In genomic region chr13:40653558-40654318, GRCh38 we compare ENCODE assay signal across 9 cellular contexts.
DNase-seq lines count a peak whose midpoint lies in the region; ATAC-seq and TF ChIP-seq lines count a peak whose summit lies in the region.
"Had no signal": no experiment of that assay in that cellular context is flagged by ENCODE, and none has a peak within 500 bp of the region (broad histone marks: within the 10 kb centered on the region; RNA-seq: fewer than 3 reads in every experiment).

No MANE protein-coding gene starts in this region.

- H3K4me3 ChIP-seq in GM12865 (ENCODE audit: low read depth, low read length) (peak overlapping the region; percentile 33), neutrophil (ENCODE audit: low read depth in 1 of 2, low read length in 1 of 2) (no peak overlapping the region)

- H3K27ac ChIP-seq in neutrophil = peak overlapping the region; percentile 41

- TF ChIP-seq CTCF in GM12865 (IDR thresholded peaks at IDR 0.05; ENCODE audit: insufficient read depth, low read depth, low read length, missing control alignments) (no peak), neutrophil (IDR thresholded peaks at IDR 0.05) (no peak)

- peak overlapping the region; percentile 96 for H3K27ac Mint-ChIP-seq in activated naive CD8-positive, alpha-beta T cell treated with anti-CD3 and anti-CD28 coated beads, Interleukin-2, amount 50 U/mL, for 24 hours

- H3K4me3 Mint-ChIP-seq in activated naive CD8-positive, alpha-beta T cell treated with anti-CD3 and anti-CD28 coated beads, Interleukin-2, amount 50 U/mL, for 24 hours = peak overlapping the region; percentile 70

- peaks cover 26% of the 10 kb centered on the region for H3K36me3 Mint-ChIP-seq in activated naive CD8-positive, alpha-beta T cell treated with anti-CD3 and anti-CD28 coated beads, Interleukin-2, amount 50 U/mL, for 24 hours (ENCODE audit: low read depth)

- no peaks in the 10 kb centered on the region for H3K36me3 ChIP-seq in neutrophil

- no peaks in the 10 kb centered on the region for H3K27me3 Mint-ChIP-seq in activated naive CD8-positive, alpha-beta T cell treated with anti-CD3 and anti-CD28 coated beads, Interleukin-2, amount 50 U/mL, for 24 hours

- peaks cover 4% of the 10 kb centered on the region for H3K9me3 Mint-ChIP-seq in activated naive CD8-positive, alpha-beta T cell treated with anti-CD3 and anti-CD28 coated beads, Interleukin-2, amount 50 U/mL, for 24 hours

- no peaks in the 10 kb centered on the region for H3K27me3 ChIP-seq in neutrophil

- peaks cover 22% of the 10 kb centered on the region in 2 experiments for H3K4me1 ChIP-seq in neutrophil (ENCODE audit: control insufficient read depth in 1 of 2, insufficient read depth in 1 of 2, low read depth in 1 of 2, low read length in 1 of 2)

- H3K4me1 Mint-ChIP-seq in activated naive CD8-positive, alpha-beta T cell treated with anti-CD3 and anti-CD28 coated beads, Interleukin-2, amount 50 U/mL, for 24 hours = peaks cover 97% of the 10 kb centered on the region

- peak; percentile 94 for ATAC-seq in activated naive CD8-positive, alpha-beta T cell treated with anti-CD3 and anti-CD28 coated beads, Interleukin-2, amount 50 U/mL, for 24 hours
- no peak for ATAC-seq in GM21526 (IDR thresholded peaks at IDR 0.05; ENCODE audit: low FRiP score, unreplicated experiment)
- ATAC-seq in HG02981 (IDR thresholded peaks at IDR 0.05; ENCODE audit: unreplicated experiment) = no peak
- no peak for ATAC-seq in HG03521 (IDR thresholded peaks at IDR 0.05; ENCODE audit: unreplicated experiment)
- ATAC-seq: left ventricle myocardium superior had no signal

- DNase-seq in GM12865 (ENCODE audit: low read depth) = peak; percentile 60
- peak; percentile 29 for DNase-seq in MV-4-11 (lab: John Stamatoyannopoulos, UW)
- DNase-seq in activated naive CD8-positive, alpha-beta T cell treated with anti-CD3 and anti-CD28 coated beads, Interleukin-2, amount 50 U/mL, for 24 hours = peak; percentile 43
- DNase-seq in NCI-H510A (lab: John Stamatoyannopoulos, UW) = no peak
- DNase-seq: left ventricle myocardium superior had no signal

- H3K9me3 ChIP-seq in neutrophil = no peaks in the 10 kb centered on the region
